In the genomic region with DNA sequence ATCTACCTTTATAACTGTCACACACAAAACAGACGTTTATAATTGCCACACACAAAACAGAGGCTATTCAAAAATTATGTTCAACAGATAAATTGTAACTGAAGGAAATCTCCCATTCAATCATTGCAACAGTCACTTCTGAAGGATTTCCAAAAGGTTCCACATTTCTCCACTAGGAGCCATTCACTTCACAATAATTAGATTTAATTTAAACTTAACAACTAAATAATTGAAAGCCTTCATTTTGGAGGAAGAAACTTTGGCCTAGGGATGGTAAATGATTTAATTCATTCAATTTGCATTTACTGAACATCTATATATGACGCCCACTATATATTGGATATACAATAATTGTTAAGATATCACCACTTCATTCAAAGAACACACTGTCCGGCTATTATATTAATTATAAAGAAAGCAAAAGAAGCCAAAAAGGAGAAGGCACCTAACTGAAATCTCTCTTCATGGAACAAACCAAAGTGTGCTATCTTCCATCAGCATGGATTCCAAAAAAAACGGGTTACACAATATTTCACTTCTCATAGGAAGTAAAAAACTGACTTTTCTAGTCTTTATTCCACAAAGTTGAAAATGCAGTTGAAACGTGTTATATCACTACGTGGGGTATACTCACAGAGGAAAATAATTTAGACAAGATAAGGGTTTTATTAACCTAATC, we compare ENCODE assay signal across 1 cellular context.
A peak's percentile ranks its signal among the peaks of the same experiment; 100 is the strongest.
TF ChIP-seq lines count a peak whose summit lies in the region.

No MANE protein-coding gene starts in this region.

TF ChIP-seq in HepG2, 621 proteins besides CTCF, POLR2A, EP300 and RAD21:
- TF ChIP-seq ZBTB7B (CRISPR knock-in tag; IDR thresholded peaks at IDR 0.05) = no peak
- 0 out of 2 replicates have a peak, but pooled peaks have one; percentile 23 for TF ChIP-seq CEBPB (IDR thresholded peaks at IDR 0.05; ENCODE audit: borderline replicate concordance, low read depth, low read length)
